ENCODE assay signal across 18 cellular contexts in genomic region chr2:181792906-181793305, GRCh38.
DNase-seq lines count a peak whose midpoint lies in the region; ATAC-seq, FAIRE-seq and TF ChIP-seq lines count a peak whose summit lies in the region.
"Had no signal": no experiment of that assay in that cellular context is flagged by ENCODE, and none has a peak within 500 bp of the region (broad histone marks: within the 10 kb centered on the region; RNA-seq: fewer than 3 reads in every experiment).

No MANE protein-coding gene starts in this region.

- TF ChIP-seq CTCF in HEK293 (tag by site-specific recombination; IDR thresholded peaks at IDR 0.05) (no peak), astrocyte (IDR thresholded peaks at IDR 0.05; ENCODE audit: insufficient read depth, low read depth, low read length) (no peak), glutamatergic neuron (IDR thresholded peaks at IDR 0.05; ENCODE audit: partially characterized antibody, unreplicated experiment) (no peak)

- DNase-seq in GM19239 (ENCODE audit: insufficient read length, low spot score): no peak
- DNase-seq in astrocyte (ENCODE audit: low read depth): no peak
- no peak for DNase-seq in glutamatergic neuron
- DNase-seq in T-helper 17 cell: no peak
- DNase-seq in epidermal melanocyte (ENCODE audit: insufficient read length, low spot score): no peak
- DNase-seq in A172 (ENCODE audit: low spot score): no peak
- DNase-seq: ACHN; BE2C; CD4-positive, CD25-positive, alpha-beta regulatory T cell; CD8-positive, alpha-beta memory T cell; COR-L47; DMS 273 treated with DMSO at 0.1 percent for 48 hours; H7 had no signal

- no peak overlapping the region for H3K4me3 ChIP-seq in HEK293 (ENCODE audit: low read depth, low read length)
- no peak overlapping the region for H3K4me3 ChIP-seq in astrocyte (ENCODE audit: insufficient read depth, low read depth, low read length)
- H3K4me3 ChIP-seq: GM23338 had no signal

- H3K9me3 ChIP-seq in HEK293 (ENCODE audit: control insufficient read depth, insufficient read depth, low read depth, low read length) (no peaks in the 10 kb centered on the region), astrocyte (ENCODE audit: insufficient read depth, low read depth, low read length) (peaks cover 2% of the 10 kb centered on the region), T-helper 17 cell (ENCODE audit: control insufficient read depth, low read length, poor library complexity, severe bottlenecking) (no peaks in the 10 kb centered on the region)
- H3K9me3 ChIP-seq: BE2C had no signal

- H3K4me2 ChIP-seq in astrocyte (ENCODE audit: low read length): no peak overlapping the region
- H3K4me2 ChIP-seq: GM23338 had no signal

- no peaks in the 10 kb centered on the region for H3K79me2 ChIP-seq in astrocyte (ENCODE audit: insufficient read depth, low read length)

- H3K9me3 Mint-ChIP-seq in astrocyte (ENCODE audit: unreplicated experiment) (peaks cover 3% of the 10 kb centered on the region), glutamatergic neuron (ENCODE audit: unreplicated experiment) (peaks cover 1% of the 10 kb centered on the region)

- FAIRE-seq in GM19239 (lab: Jason Lieb, UNC) (peak; percentile 56), astrocyte (lab: Jason Lieb, UNC) (no peak)
- FAIRE-seq: A204.1, G401.6, GM12891 had no signal

- no peak overlapping the region for H3K27ac Mint-ChIP-seq in astrocyte (ENCODE audit: unreplicated experiment)
- peak overlapping the region; percentile 22 for H3K27ac Mint-ChIP-seq in glutamatergic neuron (ENCODE audit: unreplicated experiment)
- H3K27ac Mint-ChIP-seq in T-helper 17 cell: no peak overlapping the region
- H3K27ac Mint-ChIP-seq: CD4-positive, CD25-positive, alpha-beta regulatory T cell; CD8-positive, alpha-beta memory T cell; GM23338 had no signal

- POLR2A ChIA-PET in HEK293 (lab: Yijun Ruan, JAX): no interaction called here

- H3K27ac ChIP-seq in HEK293 (ENCODE audit: extremely low read depth, low read depth, low read length) (no peak overlapping the region), astrocyte (ENCODE audit: low read depth, low read length) (peak overlapping the region; percentile 97)

- H2AFZ ChIP-seq in astrocyte (ENCODE audit: low read depth, low read length): no peak overlapping the region
- H2AFZ ChIP-seq: GM23338 had no signal

- H3K9ac ChIP-seq in astrocyte (ENCODE audit: low read length): no peak overlapping the region

- CTCF ChIA-PET in HEK293 (lab: Yijun Ruan, JAX): no interaction called here

- no peaks in the 10 kb centered on the region for H3K36me3 ChIP-seq in HEK293 (ENCODE audit: control insufficient read depth in 2 of 2, insufficient read depth in 1 of 2, low read length in 2 of 2)
- no peaks in the 10 kb centered on the region for H3K36me3 ChIP-seq in astrocyte (ENCODE audit: insufficient read depth, low read length)
- H3K36me3 ChIP-seq: BE2C had no signal

- H3K27me3 Mint-ChIP-seq in astrocyte (ENCODE audit: low read depth, unreplicated experiment) (no peaks in the 10 kb centered on the region), glutamatergic neuron (ENCODE audit: unreplicated experiment) (no peaks in the 10 kb centered on the region), T-helper 17 cell (peaks cover 5% of the 10 kb centered on the region)
- H3K27me3 Mint-ChIP-seq: CD4-positive, CD25-positive, alpha-beta regulatory T cell had no signal

- H3K36me3 Mint-ChIP-seq in astrocyte (ENCODE audit: low read depth, unreplicated experiment) (no peaks in the 10 kb centered on the region), glutamatergic neuron (ENCODE audit: unreplicated experiment) (no peaks in the 10 kb centered on the region), T-helper 17 cell (ENCODE audit: low read depth) (no peaks in the 10 kb centered on the region)
- H3K36me3 Mint-ChIP-seq: CD4-positive, CD25-positive, alpha-beta regulatory T cell; CD8-positive, alpha-beta memory T cell had no signal

- ATAC-seq in T-helper 17 cell: no peak
- ATAC-seq: GM23338 had no signal

- H3K4me3 Mint-ChIP-seq in astrocyte (ENCODE audit: unreplicated experiment): no peak overlapping the region
- H3K4me3 Mint-ChIP-seq in glutamatergic neuron (ENCODE audit: unreplicated experiment): no peak overlapping the region
- no peak overlapping the region for H3K4me3 Mint-ChIP-seq in T-helper 17 cell
- H3K4me3 Mint-ChIP-seq: CD4-positive, CD25-positive, alpha-beta regulatory T cell; CD8-positive, alpha-beta memory T cell; GM23338 had no signal

- H3K4me1 ChIP-seq in HEK293 (ENCODE audit: control insufficient read depth, insufficient read depth, low read length) (no peaks in the 10 kb centered on the region), astrocyte (ENCODE audit: insufficient read depth, low read length) (peaks cover 32% of the 10 kb centered on the region)
- H3K4me1 ChIP-seq: BE2C had no signal

- peaks cover 44% of the 10 kb centered on the region for H3K4me1 Mint-ChIP-seq in astrocyte (ENCODE audit: low read depth, unreplicated experiment)
- no peaks in the 10 kb centered on the region for H3K4me1 Mint-ChIP-seq in glutamatergic neuron (ENCODE audit: low read depth, unreplicated experiment)
- H3K4me1 Mint-ChIP-seq in T-helper 17 cell: no peaks in the 10 kb centered on the region
- H3K4me1 Mint-ChIP-seq: GM23338 had no signal

- no peaks in the 10 kb centered on the region for H4K20me1 ChIP-seq in astrocyte (ENCODE audit: insufficient read depth, low read length)

- no peaks in the 10 kb centered on the region for H3K27me3 ChIP-seq in astrocyte (ENCODE audit: insufficient read depth, low read length)
- H3K27me3 ChIP-seq: BE2C had no signal

TF ChIP-seq in HEK293, 187 proteins besides CTCF, POLR2A, EP300 and RAD21:
- TF ChIP-seq ZBTB8A (tag by site-specific recombination; IDR thresholded peaks at IDR 0.05): no peak
- TF ChIP-seq KLF8 (tag by site-specific recombination; IDR thresholded peaks at IDR 0.05): no peak
- TF ChIP-seq ZNF521 (tag by site-specific recombination; IDR thresholded peaks at IDR 0.05): no peak
- TF ChIP-seq ZNF146 (tag by site-specific recombination; IDR thresholded peaks at IDR 0.05): peak; percentile 59
- TF ChIP-seq, protein P1, sequence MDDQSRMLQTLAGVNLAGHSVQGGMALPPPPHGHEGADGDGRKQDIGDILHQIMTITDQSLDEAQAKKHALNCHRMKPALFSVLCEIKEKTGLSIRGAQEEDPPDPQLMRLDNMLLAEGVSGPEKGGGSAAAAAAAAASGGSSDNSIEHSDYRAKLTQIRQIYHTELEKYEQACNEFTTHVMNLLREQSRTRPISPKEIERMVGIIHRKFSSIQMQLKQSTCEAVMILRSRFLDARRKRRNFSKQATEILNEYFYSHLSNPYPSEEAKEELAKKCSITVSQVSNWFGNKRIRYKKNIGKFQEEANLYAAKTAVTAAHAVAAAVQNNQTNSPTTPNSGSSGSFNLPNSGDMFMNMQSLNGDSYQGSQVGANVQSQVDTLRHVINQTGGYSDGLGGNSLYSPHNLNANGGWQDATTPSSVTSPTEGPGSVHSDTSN (CRISPR knock-in tag; IDR thresholded peaks at IDR 0.05): no peak
- TF ChIP-seq, protein P2, sequence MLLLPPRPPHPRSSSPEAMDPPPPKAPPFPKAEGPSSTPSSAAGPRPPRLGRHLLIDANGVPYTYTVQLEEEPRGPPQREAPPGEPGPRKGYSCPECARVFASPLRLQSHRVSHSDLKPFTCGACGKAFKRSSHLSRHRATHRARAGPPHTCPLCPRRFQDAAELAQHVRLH (tag by site-specific recombination; IDR thresholded peaks at IDR 0.05): peak; percentile 44; the same call in 1 of the 2 replicates
- no peak for TF ChIP-seq ZNF600 (tag by site-specific recombination; IDR thresholded peaks at IDR 0.05)
- TF ChIP-seq MYNN (tag by site-specific recombination; IDR thresholded peaks at IDR 0.05; ENCODE audit: borderline replicate concordance): no peak
